Comparison of ENCODE assay signal across 8 cellular contexts in the genomic region with DNA sequence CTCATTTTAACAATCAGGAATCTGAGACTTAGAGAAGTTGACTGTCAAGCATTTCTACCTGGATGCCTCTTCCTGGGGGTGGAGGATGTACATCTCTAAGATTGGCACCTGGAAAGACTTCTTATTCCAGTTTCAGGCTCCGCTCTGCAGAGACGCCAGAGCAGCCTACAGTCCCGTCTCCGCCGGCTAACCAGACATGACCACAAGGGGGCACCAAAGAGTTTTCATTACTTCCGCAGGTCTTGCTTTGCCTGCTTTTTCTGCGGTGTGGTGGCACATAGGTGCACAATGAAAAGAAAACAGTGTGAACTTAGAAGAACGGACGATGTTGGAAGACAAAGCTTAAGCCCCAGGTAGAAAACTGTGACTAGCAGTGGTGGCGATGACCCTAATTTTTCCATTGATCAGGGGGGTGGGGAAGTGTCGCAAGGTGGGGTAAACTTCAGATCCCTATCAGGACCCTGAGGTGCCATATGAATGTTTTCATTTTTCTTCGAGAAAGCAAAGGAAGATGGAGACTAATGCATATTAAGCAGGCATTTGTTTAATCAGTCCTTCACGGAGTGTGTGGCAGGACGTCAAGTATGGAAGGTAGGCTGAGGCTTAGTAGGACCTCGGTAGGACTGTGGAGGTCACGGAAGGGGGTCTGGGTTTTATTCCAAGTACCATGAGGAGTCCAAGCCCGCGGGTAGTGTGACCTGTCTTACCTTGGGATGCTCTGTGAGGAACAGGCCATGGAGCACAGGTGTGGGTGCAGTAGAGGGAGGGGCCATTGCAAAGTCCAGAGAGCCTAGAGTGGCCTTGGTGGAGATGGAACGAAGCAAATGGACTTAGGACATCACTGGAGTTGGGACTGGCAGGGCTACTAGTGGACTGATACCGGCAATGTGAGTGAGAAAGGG.
A peak's percentile ranks its signal among the peaks of the same experiment; 100 is the strongest.
DNase-seq lines count a peak whose midpoint lies in the region; ATAC-seq and TF ChIP-seq lines count a peak whose summit lies in the region.

No MANE protein-coding gene starts in this region.

- H3K9me3 ChIP-seq in HEK293 (ENCODE audit: control insufficient read depth, insufficient read depth, low read depth, low read length) (no peaks in the 10 kb centered on the region), spleen (no peaks in the 10 kb centered on the region)

- H3K27me3 ChIP-seq in spleen (replicated peaks in 1 of 7), result peaks cover 0 to 59% (median 6%) of the 10 kb centered on the region in 7 donors

- DNase-seq in GM04504 (ENCODE audit: low read depth) (peak; percentile 20), NCI-H1105 treated with DMSO at 0.1 percent for 48 hours (lab: John Stamatoyannopoulos, UW) (peak; percentile 50), T1000 (lab: John Stamatoyannopoulos, UW) (peak; percentile 58), astrocyte of the spinal cord (ENCODE audit: low read depth, low spot score) (peak; percentile 69), iPS DF 4.7 (ENCODE audit: extremely low read depth, low spot score) (peak; percentile 49), spleen (peak; percentile 80)

- H3K27ac ChIP-seq in HEK293 (ENCODE audit: extremely low read depth, low read depth, low read length) (no peak overlapping the region), spleen (no peak overlapping the region)

- no peak for TF ChIP-seq POLR2A in spleen (IDR thresholded peaks at IDR 0.05)

- no peaks in the 10 kb centered on the region for H3K4me1 ChIP-seq in HEK293 (ENCODE audit: control insufficient read depth, insufficient read depth, low read length)
- H3K4me1 ChIP-seq in spleen, result peaks cover 0 to 9% (median 3%) of the 10 kb centered on the region in 6 donors

- intact Hi-C loops in spleen (cut with DNase I; ENCODE audit: low total_unique reads), result no loop called here

- ATAC-seq in HG02840 (IDR thresholded peaks at IDR 0.05; ENCODE audit: low FRiP score, unreplicated experiment), result no peak

- CTCF ChIA-PET in HEK293 (lab: Yijun Ruan, JAX), result interaction anchor here (0.6 to 4.5 kb wide), 20 partner anchors 8 to 534 kb away, joined by 3 to 26 read pairs (median 4); no protein-coding TSS in a partner anchor

- POLR2A ChIA-PET in HEK293 (lab: Yijun Ruan, JAX), result no interaction called here

- in situ Hi-C loops in astrocyte of the spinal cord (cut with HindIII; ENCODE audit: low sequenced_read_pairs), result no loop called here

- H3K36me3 ChIP-seq in HEK293 (ENCODE audit: control insufficient read depth in 2 of 2, insufficient read depth in 1 of 2, low read length in 2 of 2) (no peaks in the 10 kb centered on the region), spleen (no peaks in the 10 kb centered on the region)

- 43 to 45% (median 44%) methylated on average over 20 of the region's 20 CpGs for WGBS in spleen, 5 donors

- H3K4me3 ChIP-seq in HEK293 (ENCODE audit: low read depth, low read length) (no peak overlapping the region), astrocyte of the spinal cord (ENCODE audit: low read depth, low read length) (no peak overlapping the region), spleen (peak overlapping the region in 1 of 8 donors; percentile 14)

- TF ChIP-seq CTCF in HEK293 (tag by site-specific recombination; IDR thresholded peaks at IDR 0.05) (no peak), astrocyte of the spinal cord (IDR thresholded peaks at IDR 0.05; ENCODE audit: low read depth, low read length) (peak; percentile 88), spleen (IDR thresholded peaks at IDR 0.05 in 8 of 11, conservative IDR thresholded peaks at IDR 0.05 in 3 of 11) (peak in 10 of 11 experiments; percentile 32 to 88 (median 74))

TF ChIP-seq in HEK293, 187 proteins besides CTCF, POLR2A, EP300 and RAD21:
- TF ChIP-seq, protein P1, sequence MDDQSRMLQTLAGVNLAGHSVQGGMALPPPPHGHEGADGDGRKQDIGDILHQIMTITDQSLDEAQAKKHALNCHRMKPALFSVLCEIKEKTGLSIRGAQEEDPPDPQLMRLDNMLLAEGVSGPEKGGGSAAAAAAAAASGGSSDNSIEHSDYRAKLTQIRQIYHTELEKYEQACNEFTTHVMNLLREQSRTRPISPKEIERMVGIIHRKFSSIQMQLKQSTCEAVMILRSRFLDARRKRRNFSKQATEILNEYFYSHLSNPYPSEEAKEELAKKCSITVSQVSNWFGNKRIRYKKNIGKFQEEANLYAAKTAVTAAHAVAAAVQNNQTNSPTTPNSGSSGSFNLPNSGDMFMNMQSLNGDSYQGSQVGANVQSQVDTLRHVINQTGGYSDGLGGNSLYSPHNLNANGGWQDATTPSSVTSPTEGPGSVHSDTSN (CRISPR knock-in tag; IDR thresholded peaks at IDR 0.05), result no peak
- peak; percentile 60 for TF ChIP-seq ZNF654 (tag by site-specific recombination; IDR thresholded peaks at IDR 0.05; ENCODE audit: low read depth)
TF ChIP-seq in HEK293: peak in this region for 1.

Comparison
In these comparisons a context has a peak if more than half of its experiments do, and no peak if none do; other contexts are left out.
1. DNase-seq: peak in every context shown above with its lines; median percentile 80 in spleen; 69 in astrocyte of the spinal cord; 58 in T1000; 50 in NCI-H1105 treated with DMSO at 0.1 percent for 48 hours; 49 in iPS DF 4.7; 20 in GM04504.